In the genomic region with DNA sequence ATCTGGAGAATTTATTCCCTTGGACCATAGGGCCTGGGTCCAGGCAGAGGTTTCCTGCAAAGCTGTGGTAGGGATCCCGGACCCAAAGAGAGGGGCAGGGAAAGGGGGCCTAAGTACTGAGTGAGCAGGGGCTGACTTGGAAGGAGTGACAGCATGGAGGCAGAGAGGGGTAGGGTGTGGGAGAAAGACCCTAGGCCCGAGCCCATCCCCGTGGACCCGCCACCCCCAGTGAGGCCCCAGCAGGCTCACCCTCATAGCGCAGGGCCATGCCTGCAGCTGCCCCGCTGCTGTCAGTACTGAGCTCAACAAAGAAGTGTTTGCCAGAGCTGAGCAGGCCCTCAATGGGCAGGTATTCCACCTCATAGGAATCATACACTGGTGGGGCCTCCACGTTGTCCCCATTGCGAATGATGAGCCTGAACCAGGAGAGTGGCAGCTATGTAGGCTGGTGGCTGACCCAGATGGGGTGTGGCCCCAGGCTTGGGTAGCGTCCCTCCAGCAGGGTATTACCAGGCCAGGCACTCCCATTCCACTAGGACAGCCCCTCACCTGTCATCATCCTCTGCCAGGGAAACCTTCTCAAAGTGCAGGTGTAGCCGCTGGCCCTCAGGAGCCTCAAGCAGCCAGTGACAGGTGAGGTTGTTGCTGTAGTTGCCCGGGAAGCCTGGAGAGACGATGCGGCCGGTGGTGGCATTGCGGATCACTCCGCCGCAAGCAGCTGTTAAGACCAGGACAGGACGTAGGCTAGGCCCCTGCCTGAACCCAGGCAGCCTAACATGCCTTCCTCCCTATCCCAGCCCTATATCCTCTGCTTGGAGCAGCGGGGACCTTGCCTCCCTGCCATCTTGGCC, we compare ENCODE assay signal across 24 cellular contexts. TPM values are rescaled to one million over a fixed set of nuclear protein-coding genes. Genes with fewer than 3 reads are reported as not detected.
"Had no signal": no experiment of that assay in that cellular context is flagged by ENCODE, and none has a peak within 500 bp of the region (broad histone marks: within the 10 kb centered on the region; RNA-seq: fewer than 3 reads in every experiment).

No MANE protein-coding gene starts in this region.

- H3K9me3 Mint-ChIP-seq: activated B cell treated with CpG ODN at 0.5 μM for 24 hours; activated CD8-positive, alpha-beta T cell treated with anti-CD3 and anti-CD28 coated beads for 36 hours; activated naive CD4-positive, alpha-beta T cell treated with anti-CD3 and anti-CD28 coated beads for 36 hours; activated naive CD8-positive, alpha-beta T cell treated with anti-CD3 and anti-CD28 coated beads, Interleukin-2, amount 50 U/mL, for 24 hours; natural killer cell; T-cell had no signal

- FAIRE-seq: endometrium had no signal

- H3K27ac Mint-ChIP-seq: activated B cell treated with CpG ODN at 0.5 μM for 24 hours; activated CD8-positive, alpha-beta T cell treated with anti-CD3 and anti-CD28 coated beads for 36 hours; activated naive CD4-positive, alpha-beta T cell treated with anti-CD3 and anti-CD28 coated beads for 36 hours; activated naive CD8-positive, alpha-beta T cell treated with anti-CD3 and anti-CD28 coated beads, Interleukin-2, amount 50 U/mL, for 24 hours; natural killer cell; T-cell had no signal

- H3K36me3 ChIP-seq: brain microvascular endothelial cell, neutrophil, tibial artery, uterus had no signal

- DNase-seq: activated B cell treated with CpG ODN at 0.5 μM for 24 hours; activated CD4-positive, alpha-beta T cell treated with anti-CD3 and anti-CD28 coated beads for 4 hours; activated CD8-positive, alpha-beta T cell treated with anti-CD3 and anti-CD28 coated beads for 36 hours; activated naive CD4-positive, alpha-beta T cell treated with anti-CD3 and anti-CD28 coated beads for 36 hours; activated naive CD8-positive, alpha-beta T cell treated with anti-CD3 and anti-CD28 coated beads, Interleukin-2, amount 50 U/mL, for 24 hours; activated T-cell treated with anti-CD3 and anti-CD28 coated beads, Interleukin-2, amount 50 U/mL, for 1 hour; anterior cingulate cortex; brain microvascular endothelial cell; central memory CD4-positive, alpha-beta T cell; erythroblast; foreskin melanocyte; kidney glomerular epithelial cell; natural killer cell; stimulated activated naive CD8-positive, alpha-beta T cell treated with anti-CD3 and anti-CD28 coated beads, Interleukin-15, Interleukin-2, amounts not matched to agents 100 U/mL and 50 U/mL, for 24 hours; substantia nigra; T-cell; uterus had no signal

- H3K9me3 ChIP-seq: neutrophil, tibial artery, uterus had no signal

- H3K36me3 Mint-ChIP-seq: natural killer cell, T-cell had no signal

- H3K4me3 ChIP-seq: coronary artery, tibial artery, uterus had no signal

- H3K27me3 ChIP-seq: uterus had no signal

- H3K4me1 ChIP-seq: parathyroid adenoma, tibial artery, uterus had no signal

- ATAC-seq: activated CD8-positive, alpha-beta T cell treated with anti-CD3 and anti-CD28 coated beads for 36 hours; activated naive CD8-positive, alpha-beta T cell treated with anti-CD3 and anti-CD28 coated beads, Interleukin-2, amount 50 U/mL, for 24 hours; natural killer cell; stimulated activated naive CD8-positive, alpha-beta T cell treated with anti-CD3 and anti-CD28 coated beads, Interleukin-15, Interleukin-2, amounts not matched to agents 100 U/mL and 50 U/mL, for 24 hours; T-cell had no signal

- H3K27ac ChIP-seq: brain microvascular endothelial cell, coronary artery, neutrophil, parathyroid adenoma, tibial artery, uterus had no signal

RNA-seq across cellular contexts. Expression of a gene that starts 45.4 kb away (rescaled TPM):
- total RNA-seq: activated B cell treated with CpG ODN at 0.5 μM for 24 hours; activated CD8-positive, alpha-beta T cell treated with anti-CD3 and anti-CD28 coated beads for 36 hours; activated naive CD4-positive, alpha-beta T cell treated with anti-CD3 and anti-CD28 coated beads for 36 hours; lower leg skin; skeletal muscle tissue had no signal
